Comparison of ENCODE assay signal across 7 cellular contexts in the genomic region with DNA sequence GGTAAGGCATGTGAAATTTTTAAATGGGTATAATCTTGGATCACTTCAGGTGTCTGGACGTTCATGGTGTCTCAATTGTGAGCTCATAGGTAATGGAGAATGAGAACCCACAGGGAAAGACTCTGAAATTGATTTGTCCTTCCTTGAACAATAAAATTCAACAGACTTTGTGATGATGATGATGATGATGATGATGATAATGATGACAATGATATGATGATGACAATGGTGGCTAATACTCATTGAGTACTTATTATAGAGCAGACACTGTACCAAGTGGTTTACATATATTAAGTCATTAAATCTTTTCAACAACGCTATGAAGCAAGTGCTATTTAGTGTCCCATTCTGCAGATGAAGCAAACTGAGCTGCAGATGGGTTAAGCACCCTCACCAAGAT.
"Had no signal": no experiment of that assay in that cellular context is flagged by ENCODE, and none has a peak within 500 bp of the region (broad histone marks: within the 10 kb centered on the region; RNA-seq: fewer than 3 reads in every experiment).

No MANE protein-coding gene starts in this region.

- ATAC-seq: K562 had no signal

- DNase-seq: IMR-90, Karpas-422, KBM-7, KG1 had no signal

- H3K9ac ChIP-seq: KMS-11 had no signal

- H3K4me2 ChIP-seq: KMS-11 had no signal

- H3K27ac ChIP-seq: HL-60, KMS-11 had no signal

- H3K4me3 ChIP-seq: K562 had no signal

- FAIRE-seq: K562 had no signal
